In genomic region chr3:119240101-119240581, GRCh38 we compare ENCODE assay signal across 8 cellular contexts. TPM values are rescaled to one million over a fixed set of nuclear protein-coding genes. Genes with fewer than 3 reads are reported as not detected.
DNase-seq lines count a peak whose midpoint lies in the region; ATAC-seq and TF ChIP-seq lines count a peak whose summit lies in the region.

No MANE protein-coding gene starts in this region.

- peak overlapping the region; percentile 81 for H4K8ac ChIP-seq in mesenchymal stem cell (ENCODE audit: low read length)

- H3K9ac ChIP-seq in mesenchymal stem cell (ENCODE audit: low read length) = peak overlapping the region; percentile 98

- peak overlapping the region; percentile 71 to 75 for H3K4ac ChIP-seq in mesenchymal stem cell (ENCODE audit: low read depth in 1 of 2, low read length in 2 of 2)

- H3K79me1 ChIP-seq in mesenchymal stem cell (replicated peaks; ENCODE audit: low read length, poor library complexity, severe bottlenecking) = peaks cover 4% of the 10 kb centered on the region

- H2AFZ ChIP-seq in mesenchymal stem cell (ENCODE audit: low read depth, low read length) = peak overlapping the region; percentile 77

- WGBS in mesenchymal stem cell = 2% methylated on average over 16 of the region's 16 CpGs
- WGBS in transverse colon (ENCODE audit: low coverage in 1 of 2), 2 donors = 2 to 29% methylated on average over 3 to 16 of the region's 16 CpGs

- H3K4me1 ChIP-seq in mesenchymal stem cell (ENCODE audit: control insufficient read depth, insufficient read depth, low read depth, low read length) = peaks cover 5% of the 10 kb centered on the region
- peaks cover 0 to 33% (median 23%) of the 10 kb centered on the region in 4 donors for H3K4me1 ChIP-seq in transverse colon

- no peak overlapping the region for H2BK12ac ChIP-seq in mesenchymal stem cell (ENCODE audit: low read length in 2 of 2)

- H3K14ac ChIP-seq in mesenchymal stem cell (ENCODE audit: low read length in 2 of 2) = peak overlapping the region; percentile 26 to 71

- no peaks in the 10 kb centered on the region for H3K27me3 Mint-ChIP-seq in CD4-positive, alpha-beta T cell

- H3K9me3 Mint-ChIP-seq in CD4-positive, alpha-beta T cell = no peaks in the 10 kb centered on the region

- no peak for ATAC-seq in CD4-positive, alpha-beta T cell (ENCODE audit: poor library complexity)
- ATAC-seq in GM19035 (IDR thresholded peaks at IDR 0.05; ENCODE audit: unreplicated experiment) (peak; percentile 11), HG03175 (IDR thresholded peaks at IDR 0.05; ENCODE audit: unreplicated experiment) (peak; percentile 10)

- no peak overlapping the region for H2BK15ac ChIP-seq in mesenchymal stem cell (ENCODE audit: low read depth, poor library complexity, severe bottlenecking)

- in situ Hi-C loops in transverse colon (cut with MboI; ENCODE audit: low pct_ligation_motif_present in 1 of 4, low pct_unique_long_range_greater_than_20kb in 1 of 4, low sequenced_read_pairs in 3 of 4) = loop anchor here in 3 of 4 donors (25.0 kb wide), 1 partner anchor 353 kb away; no protein-coding TSS in a partner anchor

- H3K27me3 ChIP-seq in CD4-positive, alpha-beta T cell (ENCODE audit: control insufficient read depth, insufficient read depth, low read length) = no peaks in the 10 kb centered on the region
- H3K27me3 ChIP-seq in mesenchymal stem cell (ENCODE audit: control insufficient read depth in 1 of 2, insufficient read depth in 1 of 2, low read length in 2 of 2) (no peaks in the 10 kb centered on the region), transverse colon (no peaks in the 10 kb centered on the region)

- peak overlapping the region; percentile 94 for H3K4me2 ChIP-seq in mesenchymal stem cell (ENCODE audit: low read length, poor library complexity, severe bottlenecking)

- no peak for TF ChIP-seq CTCF in CD4-positive, alpha-beta T cell (IDR thresholded peaks at IDR 0.05)
- no peak for TF ChIP-seq CTCF in transverse colon (IDR thresholded peaks at IDR 0.05)

- H3K4me1 Mint-ChIP-seq in CD4-positive, alpha-beta T cell (ENCODE audit: low read depth) = peaks cover 53% of the 10 kb centered on the region

- peak overlapping the region; percentile 95 for H2BK120ac ChIP-seq in mesenchymal stem cell (ENCODE audit: low read depth, low read length)

- peak overlapping the region; percentile 86 for H3K27ac ChIP-seq in CD4-positive, alpha-beta T cell (ENCODE audit: low read depth, low read length)
- H3K27ac ChIP-seq in mesenchymal stem cell (ENCODE audit: low read length, poor library complexity, severe bottlenecking) = peak overlapping the region; percentile 40
- H3K27ac ChIP-seq in transverse colon = peak overlapping the region; percentile 86 to 98 (median 96)

- peak overlapping the region; percentile 42 for H2AK5ac ChIP-seq in mesenchymal stem cell (ENCODE audit: low read length, severe bottlenecking)

- POLR2A ChIA-PET in CD4-positive, alpha-beta T cell (lab: Charles Lee) = interaction anchor here (1.0 to 2.0 kb wide), 14 partner anchors 20 to 357 kb away, joined by 3 to 36 read pairs (median 6); partner anchors contain the start of genes ARHGAP31, IGSF11 and TIMMDC1

- no peak for DNase-seq in CD4-positive, alpha-beta T cell
- DNase-seq in RKO (ENCODE audit: low spot score) (peak; percentile 32), dermis blood vessel endothelial cell (peak; percentile 51), mesenchymal stem cell (peak; percentile 46), transverse colon (peak; percentile 74), ureter (ENCODE audit: low spot score) (no peak)

- peaks cover 19% of the 10 kb centered on the region for H3K36me3 Mint-ChIP-seq in CD4-positive, alpha-beta T cell (ENCODE audit: low read depth)

- H3K18ac ChIP-seq in mesenchymal stem cell (ENCODE audit: low read depth in 1 of 2, low read length in 2 of 2) = peak overlapping the region; percentile 73 to 86

- CTCF ChIA-PET in CD4-positive, alpha-beta T cell (lab: Charles Lee) = interaction anchor here (0.9 to 3.1 kb wide), 8 partner anchors 9 to 358 kb away, joined by 3 to 19 read pairs (median 6); partner anchors contain the start of gene ARHGAP31

- no peak for TF ChIP-seq POLR2A in transverse colon (IDR thresholded peaks at IDR 0.05)

- H3K27ac Mint-ChIP-seq in CD4-positive, alpha-beta T cell = peak overlapping the region; percentile 83

- H3K36me3 ChIP-seq in mesenchymal stem cell (ENCODE audit: control insufficient read depth in 1 of 2, insufficient read depth in 2 of 2, low read depth in 1 of 2, low read length in 2 of 2) (peaks cover 3 to 14% of the 10 kb centered on the region in 2 experiments), transverse colon (peaks cover 0 to 17% (median 6%) of the 10 kb centered on the region in 4 donors)

- no peaks in the 10 kb centered on the region for H3K9me3 ChIP-seq in CD4-positive, alpha-beta T cell (ENCODE audit: control insufficient read depth, low read length)
- H3K9me3 ChIP-seq in mesenchymal stem cell (ENCODE audit: control insufficient read depth, low read length) (no peaks in the 10 kb centered on the region), transverse colon (no peaks in the 10 kb centered on the region)

- H3K4me3 Mint-ChIP-seq in CD4-positive, alpha-beta T cell = peak overlapping the region; percentile 93

- H3K4me3 ChIP-seq in mesenchymal stem cell (ENCODE audit: insufficient read depth in 1 of 2, low read depth in 1 of 2, low read length in 2 of 2) (peak overlapping the region; percentile 81 to 95), transverse colon (peak overlapping the region; percentile 30 to 84 (median 78))

- H4K91ac ChIP-seq in mesenchymal stem cell (ENCODE audit: low read length) = peak overlapping the region; percentile 15

- peak overlapping the region in 1 of 2 experiments; percentile 80 for H3K23ac ChIP-seq in mesenchymal stem cell (ENCODE audit: low read length in 2 of 2)

- peak overlapping the region; percentile 95 for H2BK5ac ChIP-seq in mesenchymal stem cell (ENCODE audit: low read depth, low read length, poor library complexity, severe bottlenecking)

- intact Hi-C loops in CD4-positive, alpha-beta T cell (cut with DNase I, micrococcal nuclease) = loop anchor here (2.0 to 5.0 kb wide), 5 partner anchors 55 to 355 kb away; partner anchors contain the start of genes ARHGAP31 (in 1 of the 2) and TMEM39A (in 1 of the 2)
- intact Hi-C loops in transverse colon (cut with DNase I; ENCODE audit: low total_unique reads) = no loop called here

- no peak for TF ChIP-seq EP300 in transverse colon (IDR thresholded peaks at IDR 0.05; ENCODE audit: low read depth)

RNA-seq across cellular contexts. Expression of gene B4GALT4, which starts 0.5 kb away (rescaled TPM):
- 10 to 100 TPM; 26.2 to 29.5 TPM for total RNA-seq in CD4-positive, alpha-beta T cell
- total RNA-seq in dermis blood vessel endothelial cell (4.2 and 9.0 TPM in 2 replicates), transverse colon (10 to 100 TPM; 27.7 to 54.2 (median 52.0) TPM), ureter (55.4 TPM)
- polyA plus RNA-seq in mesenchymal stem cell (2013, experiment 1 of 2) = 27.2 TPM
- 27.4 TPM for polyA plus RNA-seq in mesenchymal stem cell (2013, experiment 2 of 2)

RNA-seq across cellular contexts. Expression of gene ARHGAP31, which starts 54.0 kb away (rescaled TPM):
- total RNA-seq in CD4-positive, alpha-beta T cell = 1 to 10 TPM; 2.4 to 2.9 TPM
- total RNA-seq in dermis blood vessel endothelial cell (51.7 and 64.1 TPM in 2 replicates), transverse colon (10 to 100 TPM in 2 of 4 donors, 1 to 10 TPM in 2; 6.7 to 68.5 (median 9.6) TPM), ureter (25.4 TPM)
- polyA plus RNA-seq in mesenchymal stem cell (2013, experiment 1 of 2) = 6.4 TPM
- 6.3 TPM for polyA plus RNA-seq in mesenchymal stem cell (2013, experiment 2 of 2)

Comparison
In these comparisons a context has a peak if more than half of its experiments do, and no peak if none do; other contexts are left out.
1. DNase-seq: peak in RKO (single experiment), dermis blood vessel endothelial cell (single experiment), mesenchymal stem cell (single experiment) and transverse colon (single experiment); none in CD4-positive, alpha-beta T cell (0 of 10) and ureter (single experiment).
2. H3K27ac ChIP-seq: peak in every context shown above with its lines; median percentile 96 in transverse colon; 86 in CD4-positive, alpha-beta T cell; 40 in mesenchymal stem cell.